In the genomic region with DNA sequence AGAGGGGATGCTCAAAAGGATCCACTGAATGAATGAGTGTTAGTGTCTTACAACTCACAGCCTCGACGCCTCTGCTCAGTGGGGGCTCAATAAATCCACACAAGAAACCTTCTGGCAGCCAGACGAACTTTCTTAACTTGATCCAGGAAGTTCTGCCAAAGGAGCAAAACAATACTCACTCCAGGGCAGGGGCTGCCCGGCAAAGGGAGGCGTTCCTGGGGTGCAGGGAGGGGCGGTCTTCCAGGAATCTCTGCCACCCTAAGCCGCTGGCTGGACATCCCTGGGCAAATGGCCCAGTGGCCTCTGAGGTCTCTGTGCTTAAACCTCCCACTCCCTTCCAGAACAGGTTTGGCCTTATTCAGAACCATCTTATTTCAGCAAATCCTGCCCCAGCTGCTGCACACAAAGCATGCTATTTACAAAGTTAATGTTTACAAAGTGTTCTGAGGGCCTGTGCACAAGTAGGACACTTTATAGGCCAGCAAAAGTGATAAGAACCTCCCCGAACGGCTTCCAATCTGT, we compare ENCODE assay signal across 9 cellular contexts. TPM values are rescaled to one million over a fixed set of nuclear protein-coding genes. Genes with fewer than 3 reads are reported as not detected.
A peak's percentile ranks its signal among the peaks of the same experiment; 100 is the strongest.
DNase-seq lines count a peak whose midpoint lies in the region; ATAC-seq lines count a peak whose summit lies in the region.
"Had no signal": no experiment of that assay in that cellular context is flagged by ENCODE, and none has a peak within 500 bp of the region (broad histone marks: within the 10 kb centered on the region; RNA-seq: fewer than 3 reads in every experiment).

No MANE protein-coding gene starts in this region.

- H3K4me1 ChIP-seq in esophagus (ENCODE audit: control insufficient read depth in 2 of 2, insufficient read depth in 2 of 2, low read length in 1 of 2) (peaks cover 2 to 8% of the 10 kb centered on the region in 2 donors), thymus (ENCODE audit: control insufficient read depth, insufficient read depth, low read length) (peaks cover 18% of the 10 kb centered on the region)

- DNase-seq in NCI-H510A treated with DMSO at 0.1 percent for 48 hours (lab: John Stamatoyannopoulos, UW) (peak; percentile 46), NCI-H510A (lab: John Stamatoyannopoulos, UW) (no peak), mucosa of gallbladder (ENCODE audit: low spot score) (peak; percentile 52), NCI-H146 treated with DMSO at 0.1 percent for 48 hours (lab: John Stamatoyannopoulos, UW; ENCODE audit: unreplicated experiment) (no peak), D341Med (ENCODE audit: low spot score) (no peak)

- H3K4me3 ChIP-seq in esophagus (ENCODE audit: low read depth in 1 of 2, low read length in 2 of 2) (no peak overlapping the region), thymus (ENCODE audit: low read length) (no peak overlapping the region)

- H3K27ac ChIP-seq in esophagus (ENCODE audit: low read depth in 2 of 2, low read length in 1 of 2) = peak overlapping the region; percentile 86 to 87
- H3K27ac ChIP-seq in thymus (ENCODE audit: low read depth) = peak overlapping the region; percentile 53

- H3K36me3 ChIP-seq in esophagus (ENCODE audit: control insufficient read depth in 2 of 2, insufficient read depth in 2 of 2, low read length in 1 of 2) (no peaks in the 10 kb centered on the region), thymus (ENCODE audit: control insufficient read depth, insufficient read depth) (no peaks in the 10 kb centered on the region)

- H3K27me3 ChIP-seq in esophagus (ENCODE audit: control insufficient read depth in 1 of 2, insufficient read depth in 2 of 2, low read length in 2 of 2) (no peaks in the 10 kb centered on the region), thymus (ENCODE audit: control insufficient read depth, insufficient read depth) (no peaks in the 10 kb centered on the region)

- 12 to 22% methylated on average over 9 of the region's 9 CpGs for WGBS in esophagus, 2 donors
- 78% methylated on average over 9 of the region's 9 CpGs for WGBS in thymus

- H3K9me3 ChIP-seq in esophagus (ENCODE audit: control insufficient read depth in 2 of 2, insufficient read depth in 1 of 2, low read depth in 1 of 2, low read length in 1 of 2) (peaks cover 0 to 2% of the 10 kb centered on the region in 2 donors), thymus (ENCODE audit: control insufficient read depth) (no peaks in the 10 kb centered on the region)

- no peak for ATAC-seq in GM19023 (IDR thresholded peaks at IDR 0.05; ENCODE audit: unreplicated experiment)

RNA-seq across cellular contexts. Expression of a gene that starts 33.0 kb away (rescaled TPM):
- 1 to 10 TPM; 1.0 to 1.9 TPM for polyA plus RNA-seq in esophagus
- total RNA-seq in mucosa of gallbladder = 0.46 TPM
- polyA plus RNA-seq in thymus = 6.5 TPM
- total RNA-seq: urinary bladder had no signal

Comparison
In these comparisons a context has a peak if more than half of its experiments do, and no peak if none do; other contexts are left out.
1. DNase-seq: peak in NCI-H510A treated with DMSO at 0.1 percent for 48 hours (single experiment) and mucosa of gallbladder (single experiment); none in NCI-H510A (single experiment), NCI-H146 treated with DMSO at 0.1 percent for 48 hours (single experiment) and D341Med (single experiment).